ENCODE assay signal across 9 cellular contexts in the genomic region with DNA sequence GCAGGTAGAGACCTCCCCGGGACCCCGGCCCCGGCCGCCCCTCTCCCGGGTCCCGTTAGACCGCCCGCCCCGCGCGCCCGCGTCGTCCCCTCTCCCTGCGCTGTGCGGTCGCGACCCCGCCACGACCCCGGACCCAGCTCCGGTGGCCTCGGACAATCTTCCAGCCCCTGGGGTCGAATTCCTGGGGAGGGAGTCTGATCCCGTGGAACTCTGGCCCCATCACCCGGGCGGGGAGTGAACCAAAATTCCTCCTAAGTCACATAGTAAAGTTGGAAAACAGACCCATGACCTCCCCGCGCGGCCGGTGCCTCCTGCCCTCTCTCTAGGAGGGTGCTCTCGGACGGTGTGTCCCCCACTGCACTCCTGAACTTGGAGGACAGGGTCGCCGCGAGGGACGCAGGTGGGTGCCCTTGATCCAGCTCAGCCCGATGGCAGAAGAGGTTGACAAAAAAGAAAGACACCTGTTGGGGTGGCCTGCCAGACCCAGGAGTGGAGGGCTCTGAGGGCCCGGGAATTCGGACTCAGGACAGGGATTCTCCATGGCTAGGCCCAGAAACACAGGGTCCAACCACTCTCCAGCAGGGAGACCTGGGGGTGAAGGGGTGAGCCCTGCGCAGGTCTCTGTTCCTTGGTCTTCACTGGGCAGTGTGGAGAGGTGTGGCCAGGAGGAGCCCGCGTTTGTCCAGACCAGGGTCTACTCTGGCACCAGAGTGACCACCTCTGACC. TPM values are rescaled to one million over a fixed set of nuclear protein-coding genes. Genes with fewer than 3 reads are reported as not detected.
DNase-seq lines count a peak whose midpoint lies in the region; ATAC-seq, FAIRE-seq and TF ChIP-seq lines count a peak whose summit lies in the region.
"Had no signal": no experiment of that assay in that cellular context is flagged by ENCODE, and none has a peak within 500 bp of the region (broad histone marks: within the 10 kb centered on the region; RNA-seq: fewer than 3 reads in every experiment).

No MANE protein-coding gene starts in this region.

- CTCF ChIA-PET in activated CD4-positive, alpha-beta T cell treated with anti-CD3 and anti-CD28 coated beads, Interleukin-2, amount 10 ng/mL, durations not matched to agents 7 days and 5 days (lab: Charles Lee) = interaction anchor here (1.0 to 9.7 kb wide), 5 partner anchors 10 to 64 kb away, joined by 3 to 84 read pairs (median 4); no protein-coding TSS in a partner anchor

- no peak for DNase-seq in activated CD4-positive, alpha-beta T cell treated with anti-CD3 and anti-CD28 coated beads, Interleukin-2, amount 10 ng/mL, durations not matched to agents 7 days and 5 days
- DNase-seq in activated CD4-positive, alpha-beta T cell treated with anti-CD3 and anti-CD28 coated beads, Interleukin-2, amount 50 U/mL, for 4 hours = no peak
- DNase-seq in central memory CD8-positive, alpha-beta T cell (ENCODE audit: low spot score in 2 of 2) = no peak
- DNase-seq in lower lobe of right lung = no peak
- no peak for DNase-seq in type B pancreatic cell (ENCODE audit: extremely low spot score, unreplicated experiment)
- DNase-seq in GM12892 (ENCODE audit: insufficient read length) = no peak
- DNase-seq in activated CD8-positive, alpha-beta memory T cell treated with anti-CD3 and anti-CD28 coated beads for 24 hours = no peak
- no peak for DNase-seq in stimulated activated naive CD4-positive, alpha-beta T cell treated with Interleukin-2 at 50 U/mL for 16 hours (lab: John Stamatoyannopoulos, UW)

- no peaks in the 10 kb centered on the region for H3K36me3 ChIP-seq in lower lobe of right lung

- H3K4me1 ChIP-seq in lower lobe of right lung = peaks cover 46% of the 10 kb centered on the region

- POLR2A ChIA-PET in activated CD4-positive, alpha-beta T cell treated with anti-CD3 and anti-CD28 coated beads, Interleukin-2, amount 10 ng/mL, durations not matched to agents 7 days and 5 days (lab: Charles Lee) = no interaction called here

- peaks cover 30% of the 10 kb centered on the region for H3K4me1 Mint-ChIP-seq in activated CD4-positive, alpha-beta T cell treated with anti-CD3 and anti-CD28 coated beads, Interleukin-2, amount 10 ng/mL, durations not matched to agents 7 days and 5 days
- H3K4me1 Mint-ChIP-seq in central memory CD8-positive, alpha-beta T cell = peaks cover 26% of the 10 kb centered on the region
- H3K4me1 Mint-ChIP-seq in type B pancreatic cell (ENCODE audit: unreplicated experiment) = peaks cover 30% of the 10 kb centered on the region

- H3K4me3 ChIP-seq in lower lobe of right lung = peak overlapping the region; percentile 67

- no peak for FAIRE-seq in GM12892 (lab: Jason Lieb, UNC)

- no peak for ATAC-seq in central memory CD8-positive, alpha-beta T cell (replicated peaks; ENCODE audit: extremely low read depth, poor library complexity, severe bottlenecking)
- peak; percentile 0 to 7 for ATAC-seq in lower lobe of right lung

- peak overlapping the region; percentile 50 for H3K27ac Mint-ChIP-seq in activated CD4-positive, alpha-beta T cell treated with anti-CD3 and anti-CD28 coated beads, Interleukin-2, amount 10 ng/mL, durations not matched to agents 7 days and 5 days
- H3K27ac Mint-ChIP-seq in central memory CD8-positive, alpha-beta T cell (ENCODE audit: low read depth) = peak overlapping the region; percentile 69
- H3K27ac Mint-ChIP-seq in type B pancreatic cell = peak overlapping the region; percentile 87

- no peaks in the 10 kb centered on the region for H3K9me3 ChIP-seq in lower lobe of right lung

- no peaks in the 10 kb centered on the region for H3K9me3 Mint-ChIP-seq in activated CD4-positive, alpha-beta T cell treated with anti-CD3 and anti-CD28 coated beads, Interleukin-2, amount 10 ng/mL, durations not matched to agents 7 days and 5 days
- no peaks in the 10 kb centered on the region for H3K9me3 Mint-ChIP-seq in central memory CD8-positive, alpha-beta T cell
- no peaks in the 10 kb centered on the region for H3K9me3 Mint-ChIP-seq in type B pancreatic cell

- no peak for TF ChIP-seq POLR2A in GM12892 (IDR thresholded peaks at IDR 0.05; ENCODE audit: low read depth, low read length)

- H3K27ac ChIP-seq in lower lobe of right lung = peak overlapping the region; percentile 85

- intact Hi-C loops in lower lobe of right lung (cut with DNase I) = no loop called here

- no peak for TF ChIP-seq CTCF in lower lobe of right lung (IDR thresholded peaks at IDR 0.05)
- TF ChIP-seq CTCF in type B pancreatic cell (conservative IDR thresholded peaks at IDR 0.05) = no peak

- no peaks in the 10 kb centered on the region for H3K27me3 ChIP-seq in lower lobe of right lung (ENCODE audit: low read depth)

- peaks cover 28% of the 10 kb centered on the region for H3K27me3 Mint-ChIP-seq in activated CD4-positive, alpha-beta T cell treated with anti-CD3 and anti-CD28 coated beads, Interleukin-2, amount 10 ng/mL, durations not matched to agents 7 days and 5 days
- peaks cover 20% of the 10 kb centered on the region for H3K27me3 Mint-ChIP-seq in central memory CD8-positive, alpha-beta T cell
- H3K27me3 Mint-ChIP-seq in type B pancreatic cell = peaks cover 4% of the 10 kb centered on the region

- no peaks in the 10 kb centered on the region for H3K36me3 Mint-ChIP-seq in activated CD4-positive, alpha-beta T cell treated with anti-CD3 and anti-CD28 coated beads, Interleukin-2, amount 10 ng/mL, durations not matched to agents 7 days and 5 days (ENCODE audit: low read depth)
- peaks cover 8% of the 10 kb centered on the region for H3K36me3 Mint-ChIP-seq in central memory CD8-positive, alpha-beta T cell (ENCODE audit: insufficient read depth)
- no peaks in the 10 kb centered on the region for H3K36me3 Mint-ChIP-seq in type B pancreatic cell

- H3K4me3 Mint-ChIP-seq in activated CD4-positive, alpha-beta T cell treated with anti-CD3 and anti-CD28 coated beads, Interleukin-2, amount 10 ng/mL, durations not matched to agents 7 days and 5 days = peak overlapping the region; percentile 68
- H3K4me3 Mint-ChIP-seq in central memory CD8-positive, alpha-beta T cell = peak overlapping the region; percentile 80
- H3K4me3 Mint-ChIP-seq in type B pancreatic cell = peak overlapping the region; percentile 89

RNA-seq across cellular contexts. Expression of gene ADAMTSL4, which starts 0.5 kb away (rescaled TPM):
- under 1 TPM; 0.06 to 0.15 TPM for total RNA-seq in activated CD4-positive, alpha-beta T cell treated with anti-CD3 and anti-CD28 coated beads, Interleukin-2, amount 10 ng/mL, durations not matched to agents 7 days and 5 days
- total RNA-seq in lower lobe of right lung (164 TPM), type B pancreatic cell (ENCODE audit: low replicate concordance) (12.5 and 24.6 TPM in 2 replicates)
- 0.49 TPM for polyA plus RNA-seq in GM12892 (2012; ENCODE audit: missing spikeins)
- total RNA-seq: Daoy had no signal

RNA-seq across cellular contexts. Expression of gene MCL1, which starts 29.8 kb away (rescaled TPM):
- total RNA-seq in activated CD4-positive, alpha-beta T cell treated with anti-CD3 and anti-CD28 coated beads, Interleukin-2, amount 10 ng/mL, durations not matched to agents 7 days and 5 days = 100 to 1,000 TPM; 260 to 311 TPM
- total RNA-seq in lower lobe of right lung (387 TPM), type B pancreatic cell (ENCODE audit: low replicate concordance) (187 and 280 TPM in 2 replicates)
- polyA plus RNA-seq in GM12892 (2012; ENCODE audit: missing spikeins) = 112 TPM

RNA-seq across cellular contexts. Expression of gene FALEC, which starts 34.1 kb away (rescaled TPM):
- under 1 TPM in 1 of 2 experiments, not detected in 1; 0.64 TPM for total RNA-seq in activated CD4-positive, alpha-beta T cell treated with anti-CD3 and anti-CD28 coated beads, Interleukin-2, amount 10 ng/mL, durations not matched to agents 7 days and 5 days
- not detected for total RNA-seq in lower lobe of right lung
- 0.55 and 0.80 TPM in 2 replicates for total RNA-seq in type B pancreatic cell (ENCODE audit: low replicate concordance)
- 1.00 TPM for polyA plus RNA-seq in GM12892 (2012; ENCODE audit: missing spikeins)
- total RNA-seq: Daoy had no signal

RNA-seq across cellular contexts. Expression of gene ECM1, which starts 41.8 kb away (rescaled TPM):
- total RNA-seq in activated CD4-positive, alpha-beta T cell treated with anti-CD3 and anti-CD28 coated beads, Interleukin-2, amount 10 ng/mL, durations not matched to agents 7 days and 5 days = 1 to 10 TPM in 1 of 2 experiments, under 1 TPM in 1; 0.87 to 1.2 TPM
- total RNA-seq in lower lobe of right lung (16.9 TPM), type B pancreatic cell (ENCODE audit: low replicate concordance) (31.5 and 33.8 TPM in 2 replicates)
- 0.49 TPM for polyA plus RNA-seq in GM12892 (2012; ENCODE audit: missing spikeins)
